10 cellular contexts compared by ENCODE assay signal in the genomic region with DNA sequence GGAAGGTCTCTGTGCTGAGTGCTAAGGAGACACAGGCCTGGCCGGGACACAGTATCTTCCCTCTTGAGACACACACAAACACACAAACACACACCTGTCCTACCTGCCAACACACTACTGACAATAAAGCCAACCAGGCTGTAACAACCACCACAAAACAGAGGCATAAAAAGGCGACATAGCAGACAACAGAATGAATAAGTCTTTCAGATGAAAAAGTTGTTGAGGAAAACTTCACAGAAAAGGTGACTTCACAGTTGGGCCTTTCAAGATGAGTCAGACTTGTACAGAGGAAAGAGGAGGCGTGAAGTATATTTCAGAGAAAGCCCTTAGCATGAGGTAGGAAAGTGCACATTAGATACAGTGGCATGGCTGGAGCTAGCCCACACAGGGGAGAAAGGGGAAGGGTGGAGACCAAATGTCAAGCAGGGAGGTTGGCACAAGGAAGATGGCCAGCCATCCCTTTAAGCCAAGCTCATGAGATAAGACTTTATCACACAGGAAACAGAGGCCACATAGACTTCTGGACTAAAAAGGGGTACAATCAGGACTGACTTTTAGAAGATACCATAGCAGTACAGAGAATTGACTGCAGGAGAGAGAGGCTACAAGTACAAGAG. TPM values are rescaled to one million over a fixed set of nuclear protein-coding genes. Genes with fewer than 3 reads are reported as not detected.
A peak's percentile ranks its signal among the peaks of the same experiment; 100 is the strongest.
DNase-seq lines count a peak whose midpoint lies in the region; ATAC-seq, FAIRE-seq and TF ChIP-seq lines count a peak whose summit lies in the region.
"Had no signal": no experiment of that assay in that cellular context is flagged by ENCODE, and none has a peak within 500 bp of the region (broad histone marks: within the 10 kb centered on the region; RNA-seq: fewer than 3 reads in every experiment).

No MANE protein-coding gene starts in this region.

- H3K4me3 ChIP-seq in HEK293 (ENCODE audit: low read depth, low read length) (no peak overlapping the region), OCI-LY7 (ENCODE audit: low read depth, low read length, poor library complexity, severe bottlenecking) (no peak overlapping the region), endothelial cell of umbilical vein (replicated peaks in 1 of 3; ENCODE audit: insufficient read depth in 1 of 3, low read depth in 1 of 3, low read length in 3 of 3) (no peak overlapping the region), HAP-1 (no peak overlapping the region)
- H3K4me3 ChIP-seq: heart left ventricle had no signal

- TF ChIP-seq POLR2A in endothelial cell of umbilical vein (IDR thresholded peaks at IDR 0.05; ENCODE audit: low read depth, low read length) = no peak

- peak overlapping the region; percentile 43 for H3K4me2 ChIP-seq in OCI-LY7 (ENCODE audit: low read length)
- no peak overlapping the region for H3K4me2 ChIP-seq in endothelial cell of umbilical vein (ENCODE audit: insufficient read depth, low read length)
- H3K4me2 ChIP-seq: KMS-11 had no signal

- H3K4me1 ChIP-seq in HEK293 (ENCODE audit: control insufficient read depth, insufficient read depth, low read length) (no peaks in the 10 kb centered on the region), OCI-LY7 (ENCODE audit: insufficient read depth, low read length, poor library complexity, severe bottlenecking) (peaks cover 37% of the 10 kb centered on the region), endothelial cell of umbilical vein (ENCODE audit: control insufficient read depth, extremely low read depth, insufficient read depth, low read length) (peaks cover 4% of the 10 kb centered on the region), HAP-1 (0 out of 2 replicates have a peak, but pooled peaks cover 2% of the 10 kb centered on the region)
- H3K4me1 ChIP-seq: heart left ventricle had no signal

- BruUV-seq in OCI-LY7 (replicated peaks; lab: Mats Ljungman, UMichigan) (no TSS peak), endothelial cell of umbilical vein (replicated peaks; lab: Mats Ljungman, UMichigan) (no TSS peak)

- no peak overlapping the region for H3K9ac ChIP-seq in endothelial cell of umbilical vein (replicated peaks; ENCODE audit: extremely low read depth, insufficient read depth, low read length)
- H3K9ac ChIP-seq: KMS-11 had no signal

- H4K20me1 ChIP-seq in OCI-LY7 (ENCODE audit: insufficient read depth, low read length) (no peaks in the 10 kb centered on the region), endothelial cell of umbilical vein (replicated peaks; ENCODE audit: control insufficient read depth, extremely low read depth, insufficient read depth, low read length) (no peaks in the 10 kb centered on the region)

- no peak for DNase-seq in OCI-LY7 (ENCODE audit: low spot score)
- peak; percentile 39 for DNase-seq in endothelial cell of umbilical vein (ENCODE audit: low read depth, low spot score)
- no peak for DNase-seq in medulla oblongata (ENCODE audit: extremely low spot score)
- DNase-seq in left ventricle myocardium superior = no peak
- no peak for DNase-seq in HAP-1 (ENCODE audit: low spot score in 2 of 2)
- no peak for DNase-seq in NCI-H1436 (lab: John Stamatoyannopoulos, UW)
- DNase-seq: heart left ventricle had no signal

- H3K9me2 ChIP-seq in OCI-LY7 (ENCODE audit: insufficient read depth, low read length) = no peaks in the 10 kb centered on the region

- POLR2A ChIA-PET in HEK293 (lab: Yijun Ruan, JAX) = no interaction called here
- POLR2A ChIA-PET in OCI-LY7 (lab: Charles Lee) = interaction anchor here (0.5 to 1.4 kb wide), 2 partner anchors 17 to 333 kb away, joined by 3 to 5 read pairs; no protein-coding TSS in a partner anchor
- POLR2A ChIA-PET in endothelial cell of umbilical vein (lab: Charles Lee) = interaction anchor here (0.6 kb wide), 1 partner anchor 316 kb away, joined by 3 read pairs; no protein-coding TSS in a partner anchor

- no peaks in the 10 kb centered on the region for H3K27me3 ChIP-seq in endothelial cell of umbilical vein (ENCODE audit: control insufficient read depth in 2 of 2, insufficient read depth in 2 of 2, low read length in 2 of 2)
- H3K27me3 ChIP-seq in HAP-1 (ENCODE audit: low read depth) = no peaks in the 10 kb centered on the region

- H3K9me1 ChIP-seq in endothelial cell of umbilical vein (replicated peaks; ENCODE audit: control insufficient read depth, extremely low read depth, insufficient read depth, low read length) = no peaks in the 10 kb centered on the region

- intact Hi-C loops in OCI-LY7 (cut with micrococcal nuclease; ENCODE audit: unreplicated experiment) (no loop called here), endothelial cell of umbilical vein (cut with micrococcal nuclease) (no loop called here), left ventricle myocardium superior (cut with micrococcal nuclease) (no loop called here)

- in situ Hi-C loops in HAP-1 (cut with MboI; ENCODE audit: low sequenced_read_pairs) = no loop called here

- CTCF ChIA-PET in HEK293 (lab: Yijun Ruan, JAX) = interaction anchor here (0.6 to 2.7 kb wide), 2 partner anchors 19 to 92 kb away, joined by 5 to 14 read pairs; no protein-coding TSS in a partner anchor
- CTCF ChIA-PET in OCI-LY7 (lab: Charles Lee; ENCODE audit: unreplicated experiment) = no interaction called here
- CTCF ChIA-PET in endothelial cell of umbilical vein (lab: Charles Lee) = interaction anchor here (0.7 to 1.8 kb wide), 2 partner anchors 150 to 388 kb away, joined by 3 to 4 read pairs; no protein-coding TSS in a partner anchor

- TF ChIP-seq CTCF in HEK293 (tag by site-specific recombination; IDR thresholded peaks at IDR 0.05) (no peak), OCI-LY7 (conservative IDR thresholded peaks at IDR 0.05; ENCODE audit: low read length) (no peak), endothelial cell of umbilical vein (IDR thresholded peaks at IDR 0.05; ENCODE audit: extremely low read depth in 1 of 2, insufficient read depth in 1 of 2, low read depth in 1 of 2, low read length in 2 of 2) (no peak)

- FAIRE-seq in endothelial cell of umbilical vein (lab: Jason Lieb, UNC) = peak; percentile 76

- ATAC-seq in GM18508 (IDR thresholded peaks at IDR 0.05; ENCODE audit: insufficient read depth, unreplicated experiment) (peak; percentile 95), left ventricle myocardium superior (no peak)

- H3K36me3 ChIP-seq in HEK293 (ENCODE audit: control insufficient read depth in 2 of 2, insufficient read depth in 1 of 2, low read length in 2 of 2) = no peaks in the 10 kb centered on the region
- peaks cover 19% of the 10 kb centered on the region for H3K36me3 ChIP-seq in OCI-LY7 (ENCODE audit: insufficient read depth, low read length)
- H3K36me3 ChIP-seq in endothelial cell of umbilical vein (ENCODE audit: control insufficient read depth in 2 of 2, extremely low read depth in 1 of 2, insufficient read depth in 2 of 2, low read length in 2 of 2) = no peaks in the 10 kb centered on the region
- no peaks in the 10 kb centered on the region for H3K36me3 ChIP-seq in HAP-1 (replicated peaks)
- H3K36me3 ChIP-seq: heart left ventricle had no signal

- dilution Hi-C loops in endothelial cell of umbilical vein (cut with MboI; ENCODE audit: extremely low pct_ligation_motif_present, low sequenced_read_pairs) = no loop called here

- peaks cover 62% of the 10 kb centered on the region; the same call in 1 of the 2 replicates for H3K79me2 ChIP-seq in OCI-LY7 (ENCODE audit: insufficient read depth, low read depth, low read length)
- H3K79me2 ChIP-seq in endothelial cell of umbilical vein (ENCODE audit: control insufficient read depth, insufficient read depth, low read length) = no peaks in the 10 kb centered on the region

- H2AFZ ChIP-seq in OCI-LY7 (ENCODE audit: low read length) (no peak overlapping the region), endothelial cell of umbilical vein (ENCODE audit: low read depth, low read length) (no peak overlapping the region)

- H3K9me3 ChIP-seq in HEK293 (ENCODE audit: control insufficient read depth, insufficient read depth, low read depth, low read length) = no peaks in the 10 kb centered on the region
- no peaks in the 10 kb centered on the region for H3K9me3 ChIP-seq in OCI-LY7 (ENCODE audit: low read length)
- H3K9me3 ChIP-seq in endothelial cell of umbilical vein (replicated peaks; ENCODE audit: control insufficient read depth, insufficient read depth, low read length) = no peaks in the 10 kb centered on the region
- no peaks in the 10 kb centered on the region for H3K9me3 ChIP-seq in HAP-1
- H3K9me3 ChIP-seq: heart left ventricle had no signal

- H3K27ac ChIP-seq in HEK293 (ENCODE audit: extremely low read depth, low read depth, low read length) = no peak overlapping the region
- H3K27ac ChIP-seq in OCI-LY7 (ENCODE audit: low read depth, low read length, poor library complexity, severe bottlenecking) = peak overlapping the region; percentile 25
- H3K27ac ChIP-seq in endothelial cell of umbilical vein (ENCODE audit: insufficient read depth, low read depth, low read length) = no peak overlapping the region
- H3K27ac ChIP-seq: heart left ventricle, KMS-11 had no signal

TF ChIP-seq in HEK293, 187 proteins besides CTCF, POLR2A, EP300 and RAD21:
- TF ChIP-seq PRDM1 (tag by site-specific recombination; IDR thresholded peaks at IDR 0.05) (peak; percentile 70), ZNF311 (tag by site-specific recombination; IDR thresholded peaks at IDR 0.05; ENCODE audit: borderline replicate concordance) (no peak), ZFHX2 (tag by site-specific recombination; conservative IDR thresholded peaks at IDR 0.05) (peak; percentile 19; the same call in 1 of the 2 replicates)

TF ChIP-seq in endothelial cell of umbilical vein, 7 proteins besides CTCF, POLR2A, EP300 and RAD21:
- peak; percentile 20 for TF ChIP-seq FOS (IDR thresholded peaks at IDR 0.05; ENCODE audit: borderline replicate concordance, insufficient read depth, low read length)
- TF ChIP-seq, protein P1, sequence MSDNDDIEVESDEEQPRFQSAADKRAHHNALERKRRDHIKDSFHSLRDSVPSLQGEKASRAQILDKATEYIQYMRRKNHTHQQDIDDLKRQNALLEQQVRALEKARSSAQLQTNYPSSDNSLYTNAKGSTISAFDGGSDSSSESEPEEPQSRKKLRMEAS (IDR thresholded peaks at IDR 0.05; ENCODE audit: insufficient read depth, insufficient read length) = no peak

RNA-seq across cellular contexts. Expression of a gene that starts 54.0 kb away (rescaled TPM):
- 34.2 and 40.5 TPM in 2 replicates for total RNA-seq in OCI-LY7 (2014; rRNA removed; shearing (Covaris generic))
- total RNA-seq in OCI-LY7 (2022) (58.5 and 59.6 TPM in 2 replicates), endothelial cell of umbilical vein (7.5 and 10.4 TPM in 2 replicates), left ventricle myocardium superior (4.6 TPM)
- polyA plus RNA-seq in endothelial cell of umbilical vein = 3.5 and 4.6 TPM in 2 replicates
- 3.9 and 4.4 TPM in 2 replicates for polyA plus RNA-seq in endothelial cell of umbilical vein (2011; cell fraction: cytosol; rRNA removed)
- 5.4 and 7.2 TPM in 2 replicates for polyA plus RNA-seq in endothelial cell of umbilical vein (2011; cell fraction: nucleus; rRNA removed)
- 3.7 and 4.2 TPM in 2 replicates for polyA plus RNA-seq in endothelial cell of umbilical vein (2012)
- polyA minus RNA-seq in endothelial cell of umbilical vein = 21.9 and 29.7 TPM in 2 replicates
- polyA minus RNA-seq in endothelial cell of umbilical vein (2011; cell fraction: cytosol; rRNA and poly(A)+ RNA removed) = 5.1 TPM
- polyA minus RNA-seq in endothelial cell of umbilical vein (2011; cell fraction: nucleus; rRNA and poly(A)+ RNA removed) = 5.9 and 6.8 TPM in 2 replicates
